In genomic region chr12:30414507-30414906, GRCh38 we compare ENCODE assay signal across 35 cellular contexts.
"Had no signal": no experiment of that assay in that cellular context is flagged by ENCODE, and none has a peak within 500 bp of the region (broad histone marks: within the 10 kb centered on the region; RNA-seq: fewer than 3 reads in every experiment).

No MANE protein-coding gene starts in this region.

- H3K4me3 ChIP-seq: adrenal gland, body of pancreas, breast epithelium, cardiac muscle cell had no signal

- H3K27ac ChIP-seq: adrenal gland, body of pancreas, brain microvascular endothelial cell, breast epithelium, cardiac muscle cell, VCaP had no signal

- H3K27me3 ChIP-seq: adrenal gland, body of pancreas, brain microvascular endothelial cell, breast epithelium, cardiac muscle cell had no signal

- DNase-seq: activated B cell treated with CpG ODN at 0.5 μM for 24 hours; activated CD4-positive, alpha-beta memory T cell treated with anti-CD3 and anti-CD28 coated beads for 36 hours; activated CD4-positive, alpha-beta T cell treated with anti-CD3 and anti-CD28 coated beads for 4 hours; activated CD4-positive, alpha-beta T cell treated with anti-CD3 and anti-CD28 coated beads, Interleukin-2, amount 10 ng/mL, durations not matched to agents 24 days and 14 days; activated CD4-positive, alpha-beta T cell treated with anti-CD3 and anti-CD28 coated beads, Interleukin-2, amount 50 U/mL, for 1 hour; activated CD4-positive, alpha-beta T cell treated with anti-CD3 and anti-CD28 coated beads, Interleukin-2, amount 50 U/mL, for 4 hours; activated CD4-positive, CD25-positive, alpha-beta regulatory T cell treated with anti-CD3 and anti-CD28 coated beads, Interleukin-2, amount 50 U/mL, for 72 hours; activated CD8-positive, alpha-beta memory T cell treated with anti-CD3 and anti-CD28 coated beads, Interleukin-2, amount 50 U/mL, for 4 hours; activated CD8-positive, alpha-beta T cell treated with anti-CD3 and anti-CD28 coated beads for 36 hours; activated effector memory CD4-positive, alpha-beta T cell treated with anti-CD3 and anti-CD28 coated beads, Interleukin-2, amount 50 U/mL, for 16 hours; activated gamma-delta T cell treated with Interleukin-2 at 50 U/mL for 16 hours; activated naive CD4-positive, alpha-beta T cell; activated naive CD4-positive, alpha-beta T cell treated with anti-CD3 and anti-CD28 coated beads for 36 hours; activated naive CD4-positive, alpha-beta T cell treated with anti-CD3 and anti-CD28 coated beads, Interleukin-2, amount 50 U/mL, for 16 hours; activated naive CD8-positive, alpha-beta T cell treated with anti-CD3 and anti-CD28 coated beads for 36 hours; activated T-cell treated with anti-CD3 and anti-CD28 coated beads for 4 hours; activated T-cell treated with anti-CD3 and anti-CD28 coated beads, Interleukin-2, amount 50 U/mL, for 1 hour; activated T-cell treated with anti-CD3 and anti-CD28 coated beads, Interleukin-2, amount 50 U/mL, for 4 hours; activated T-cell treated with anti-CD3 and anti-CD28 coated beads, Interleukin-2, amount 50 U/mL, for 72 hours; adrenal gland; amniotic stem cell; aorta; body of pancreas; brain microvascular endothelial cell; caudate nucleus; T-helper 1 cell; T-helper 2 cell; T-helper 9 cell had no signal

- H3K9me3 ChIP-seq: adrenal gland, body of pancreas, breast epithelium had no signal

- FAIRE-seq: astrocyte, TTC549 had no signal

- H3K36me3 ChIP-seq: adrenal gland, brain microvascular endothelial cell, breast epithelium, cardiac muscle cell had no signal

- ATAC-seq: activated CD8-positive, alpha-beta T cell treated with anti-CD3 and anti-CD28 coated beads for 36 hours; activated naive CD4-positive, alpha-beta T cell treated with anti-CD3 and anti-CD28 coated beads, Interleukin-2, amount 50 U/mL, for 72 hours; activated T-cell treated with anti-CD3 and anti-CD28 coated beads, Interleukin-2, amount 50 U/mL, for 4 hours; activated T-cell treated with anti-CD3 and anti-CD28 coated beads, Interleukin-2, amount 50 U/mL, for 72 hours; activated T-helper 17 cell treated with anti-CD3 and anti-CD28 coated beads, Interleukin-2, amount 50 U/mL, for 72 hours; body of pancreas had no signal

- H3K4me1 ChIP-seq: adrenal gland, body of pancreas, breast epithelium had no signal
